8 cellular contexts compared by ENCODE assay signal in the genomic region with DNA sequence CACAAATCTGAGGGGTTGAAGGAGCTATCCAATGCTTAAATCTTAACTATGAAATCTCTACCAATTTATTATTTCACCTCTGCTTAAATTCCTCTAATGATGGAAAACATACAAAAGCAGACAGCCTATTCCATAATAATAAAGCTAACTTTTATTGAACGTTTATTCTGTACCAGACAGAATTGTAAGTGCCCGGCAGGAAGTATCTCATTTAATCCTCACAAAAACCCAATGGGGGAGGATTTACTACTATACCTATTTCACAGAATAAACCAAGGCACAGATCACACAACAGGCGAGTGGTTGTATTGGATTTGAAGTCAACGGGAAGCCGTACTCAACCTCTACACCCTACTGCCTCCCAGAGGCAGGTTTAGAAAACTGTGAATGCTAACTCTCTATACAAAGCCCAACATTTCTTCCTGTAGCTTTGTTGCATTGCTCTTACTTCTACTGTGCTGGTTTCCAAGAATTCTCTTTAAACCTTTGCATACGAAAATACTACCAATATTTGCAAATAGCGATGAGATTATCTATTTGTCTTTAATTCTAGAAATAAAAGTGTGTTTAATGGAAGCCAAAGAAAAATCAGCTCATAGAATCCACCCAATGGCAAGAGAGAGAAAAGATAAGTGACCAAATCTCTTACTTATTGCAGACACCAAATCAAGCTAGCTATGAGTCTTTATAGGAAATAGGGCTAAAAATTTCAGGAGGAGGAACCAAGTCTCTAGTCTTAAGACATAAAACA. TPM values are rescaled to one million over a fixed set of nuclear protein-coding genes. Genes with fewer than 3 reads are reported as not detected.
A peak's percentile ranks its signal among the peaks of the same experiment; 100 is the strongest.
DNase-seq lines count a peak whose midpoint lies in the region; ATAC-seq, FAIRE-seq and TF ChIP-seq lines count a peak whose summit lies in the region.

No MANE protein-coding gene starts in this region.

- no peak overlapping the region for H3K27ac ChIP-seq in pancreas

- DNase-seq in BJ (ENCODE audit: low read depth) (peak; percentile 11), NCI-H226 (peak; percentile 33), fibroblast of the conjunctiva (ENCODE audit: low read depth) (peak; percentile 40), pancreas (peak in 3 of 6 donors; percentile 21 to 46 (median 30)), ureter (ENCODE audit: low spot score) (no peak)
- peak; percentile 5 to 25 for DNase-seq in activated CD4-positive, alpha-beta T cell treated with anti-CD3 and anti-CD28 coated beads, Interleukin-2, amount 50 U/mL, for 48 hours

- H3K4me3 ChIP-seq in BJ (ENCODE audit: low read depth, low read length) (no peak overlapping the region), pancreas (no peak overlapping the region)

- ATAC-seq in GM18499 (IDR thresholded peaks at IDR 0.05; ENCODE audit: insufficient read depth, unreplicated experiment) (peak; percentile 91), HG02973 (IDR thresholded peaks at IDR 0.05; ENCODE audit: unreplicated experiment) (peak; percentile 93), pancreas (peak; percentile 80 to 99 (median 96))

- H3K27me3 ChIP-seq in BJ (ENCODE audit: control insufficient read depth, insufficient read depth, low read length) (no peaks in the 10 kb centered on the region), pancreas (no peaks in the 10 kb centered on the region)

- POLR2A ChIA-PET in BJ (lab: Charles Lee): no interaction called here

- no peaks in the 10 kb centered on the region for H3K36me3 ChIP-seq in BJ (ENCODE audit: control insufficient read depth, insufficient read depth, low read length)
- H3K36me3 ChIP-seq in pancreas: no peaks in the 10 kb centered on the region

- intact Hi-C loops in pancreas (cut with DNase I): loop anchor here in 1 of 3 donors (10.0 kb wide), 1 partner anchor 254 kb away; no protein-coding TSS in a partner anchor

- no peaks in the 10 kb centered on the region for H3K4me1 ChIP-seq in pancreas

- H3K9me3 ChIP-seq in pancreas: no peaks in the 10 kb centered on the region

- WGBS in pancreas, 2 donors: 6 to 7% methylated on average over 7 of the region's 7 CpGs

- CTCF ChIA-PET in BJ (lab: Yijun Ruan, JAX): interaction anchor here (0.6 to 3.2 kb wide), 33 partner anchors 9 to 596 kb away, joined by 3 to 27 read pairs (median 5); partner anchors contain the start of genes C1orf53 and DENND1B

- FAIRE-seq in pancreas (lab: Jason Lieb, UNC): peak; percentile 23

- TF ChIP-seq CTCF in BJ (IDR thresholded peaks at IDR 0.05; ENCODE audit: insufficient read depth, low read depth, low read length) (peak; percentile 78), pancreas (IDR thresholded peaks at IDR 0.05) (peak in 3 of 4 donors; percentile 32 to 51 (median 48))

RNA-seq across cellular contexts. Expression of gene C1orf53, which starts 33.5 kb away (rescaled TPM):
- polyA plus RNA-seq in BJ (2011; rRNA removed) (9.7 and 13.0 TPM in 2 replicates), pancreas (1 to 10 TPM; 5.6 to 6.7 TPM)
- polyA minus RNA-seq in BJ (2011; rRNA and poly(A)+ RNA removed): 0.71 TPM in 1 of 2 replicates, not detected in the other
- total RNA-seq in pancreas (1 to 10 TPM in 4 of 6 donors, under 1 TPM in 2; 0.60 to 2.7 (median 2.5) TPM), ureter (1.7 TPM)

RNA-seq across cellular contexts. Expression of gene LHX9, which starts 48.2 kb away (rescaled TPM):
- polyA plus RNA-seq in BJ (2011; rRNA removed) (49.1 and 57.2 TPM in 2 replicates), pancreas (under 1 TPM in 1 of 2 donors, not detected in 1; 0.07 TPM)
- polyA minus RNA-seq in BJ (2011; rRNA and poly(A)+ RNA removed): 55.7 and 91.8 TPM in 2 replicates
- total RNA-seq in pancreas (under 1 TPM in 2 of 6 donors, not detected in 4; 0.03 to 0.09 TPM), ureter (not detected)
